In genomic region chr6:85449388-85449817, GRCh38 we compare ENCODE assay signal across 8 cellular contexts. TPM values are rescaled to one million over a fixed set of nuclear protein-coding genes. Genes with fewer than 3 reads are reported as not detected.
DNase-seq lines count a peak whose midpoint lies in the region; ATAC-seq and TF ChIP-seq lines count a peak whose summit lies in the region.

No MANE protein-coding gene starts in this region.

- peak in 4 of 5 donors; percentile 9 to 32 (median 20) for DNase-seq in CD4-positive, alpha-beta memory T cell
- DNase-seq in activated T-cell treated with anti-CD3 and anti-CD28 coated beads, Interleukin-2, amount 50 U/mL, for 72 hours, result peak; percentile 35 to 64
- DNase-seq in foreskin melanocyte, result peak; percentile 73
- peak in 3 of 5 donors; percentile 64 to 72 (median 65) for DNase-seq in ovary
- no peak for DNase-seq in T-helper 9 cell
- no peak for DNase-seq in NCI-H1694 (lab: John Stamatoyannopoulos, UW)

- CTCF ChIA-PET in CD4-positive, alpha-beta memory T cell (lab: Charles Lee; ENCODE audit: partially characterized antibody), result interaction anchor here (1.0 to 2.7 kb wide), 4 partner anchors 14 to 38 kb away, joined by 4 to 9 read pairs (median 8); no protein-coding TSS in a partner anchor

- intact Hi-C loops in CD4-positive, alpha-beta memory T cell (cut with micrococcal nuclease), result no loop called here
- intact Hi-C loops in ovary (cut with DNase I), result no loop called here

- no peak overlapping the region for H3K27ac ChIP-seq in CD4-positive, alpha-beta memory T cell (ENCODE audit: low read depth, low read length)
- peak overlapping the region; percentile 96 for H3K27ac ChIP-seq in ovary

- ATAC-seq in GM19467 (IDR thresholded peaks at IDR 0.05; ENCODE audit: unreplicated experiment), result peak; percentile 77
- ATAC-seq in HG03565 (IDR thresholded peaks at IDR 0.05; ENCODE audit: unreplicated experiment), result peak; percentile 51
- peak; percentile 54 to 66 for ATAC-seq in activated T-cell treated with anti-CD3 and anti-CD28 coated beads, Interleukin-2, amount 50 U/mL, for 72 hours (replicated peaks in 1 of 2)

- peaks cover 9 to 36% (median 16%) of the 10 kb centered on the region in 4 donors for H3K4me1 Mint-ChIP-seq in CD4-positive, alpha-beta memory T cell
- H3K4me1 Mint-ChIP-seq in activated T-cell treated with anti-CD3 and anti-CD28 coated beads, Interleukin-2, amount 50 U/mL, for 72 hours (ENCODE audit: low read depth), result peaks cover 64% of the 10 kb centered on the region

- H3K27me3 ChIP-seq in CD4-positive, alpha-beta memory T cell (ENCODE audit: insufficient read depth, low read length), result peaks cover 8% of the 10 kb centered on the region
- no peaks in the 10 kb centered on the region for H3K27me3 ChIP-seq in ovary

- H3K27ac Mint-ChIP-seq in CD4-positive, alpha-beta memory T cell, result peak overlapping the region in 3 of 7 donors; percentile 36 to 65 (median 62)
- no peak overlapping the region for H3K27ac Mint-ChIP-seq in activated T-cell treated with anti-CD3 and anti-CD28 coated beads, Interleukin-2, amount 50 U/mL, for 72 hours

- TF ChIP-seq POLR2A in ovary (IDR thresholded peaks at IDR 0.05), result no peak

- no peak overlapping the region for H3K4me3 ChIP-seq in CD4-positive, alpha-beta memory T cell (ENCODE audit: low read length in 2 of 2)
- H3K4me3 ChIP-seq in ovary, result peak overlapping the region; percentile 79

- H3K9me3 Mint-ChIP-seq in CD4-positive, alpha-beta memory T cell, result peaks cover 0 to 2% (median 0%) of the 10 kb centered on the region in 8 donors
- H3K9me3 Mint-ChIP-seq in activated T-cell treated with anti-CD3 and anti-CD28 coated beads, Interleukin-2, amount 50 U/mL, for 72 hours, result no peaks in the 10 kb centered on the region

- no peaks in the 10 kb centered on the region for H3K36me3 Mint-ChIP-seq in CD4-positive, alpha-beta memory T cell
- H3K36me3 Mint-ChIP-seq in activated T-cell treated with anti-CD3 and anti-CD28 coated beads, Interleukin-2, amount 50 U/mL, for 72 hours (ENCODE audit: insufficient read depth in 2 of 2), result peaks cover 10 to 12% of the 10 kb centered on the region in 2 donors

- H3K4me3 Mint-ChIP-seq in CD4-positive, alpha-beta memory T cell, result peak overlapping the region; percentile 68 to 84 (median 78)
- H3K4me3 Mint-ChIP-seq in activated T-cell treated with anti-CD3 and anti-CD28 coated beads, Interleukin-2, amount 50 U/mL, for 72 hours, result peak overlapping the region; percentile 97 to 98

- POLR2A ChIA-PET in CD4-positive, alpha-beta memory T cell (lab: Charles Lee; ENCODE audit: partially characterized antibody), result interaction anchor here (0.9 to 3.7 kb wide), 5 partner anchors 9 to 230 kb away, joined by 3 to 12 read pairs (median 3); no protein-coding TSS in a partner anchor

- WGBS in ovary, 3 donors, result 0% methylated on average over 24 of the region's 24 CpGs

- H3K4me1 ChIP-seq in CD4-positive, alpha-beta memory T cell (ENCODE audit: insufficient read depth, low read length), result peaks cover 7% of the 10 kb centered on the region
- H3K4me1 ChIP-seq in ovary (ENCODE audit: insufficient read depth), result peaks cover 9% of the 10 kb centered on the region

- no peaks in the 10 kb centered on the region for H3K36me3 ChIP-seq in CD4-positive, alpha-beta memory T cell (ENCODE audit: insufficient read depth, low read length)
- H3K36me3 ChIP-seq in ovary, result no peaks in the 10 kb centered on the region

- no peak for TF ChIP-seq EP300 in ovary (IDR thresholded peaks at IDR 0.05)

- peaks cover 37 to 47% of the 10 kb centered on the region in 2 donors for H3K27me3 Mint-ChIP-seq in CD4-positive, alpha-beta memory T cell
- H3K27me3 Mint-ChIP-seq in activated T-cell treated with anti-CD3 and anti-CD28 coated beads, Interleukin-2, amount 50 U/mL, for 72 hours (ENCODE audit: low read depth), result peaks cover 62% of the 10 kb centered on the region

- no peaks in the 10 kb centered on the region for H3K9me3 ChIP-seq in CD4-positive, alpha-beta memory T cell (ENCODE audit: control insufficient read depth in 1 of 2, low read length in 2 of 2)
- H3K9me3 ChIP-seq in ovary, result no peaks in the 10 kb centered on the region

- TF ChIP-seq CTCF in ovary (IDR thresholded peaks at IDR 0.05), result no peak

RNA-seq across cellular contexts. Expression of gene NT5E, which starts 0.5 kb away (rescaled TPM):
- 1 to 10 TPM; 3.3 TPM for total RNA-seq in CD4-positive, alpha-beta memory T cell
- 10 to 100 TPM; 14.9 to 15.8 TPM for polyA plus RNA-seq in CD4-positive, alpha-beta memory T cell
- 10 to 100 TPM in 1 of 2 donors, 1 to 10 TPM in 1; 6.2 to 13.1 TPM for total RNA-seq in activated T-cell treated with anti-CD3 and anti-CD28 coated beads, Interleukin-2, amount 50 U/mL, for 72 hours
- total RNA-seq in ovary, result 10 to 100 TPM; 32.5 to 67.2 (median 47.4) TPM
- 10 to 100 TPM; 29.3 to 68.7 TPM for polyA plus RNA-seq in ovary

Comparison
In these comparisons a context has a peak if more than half of its experiments do, and no peak if none do; other contexts are left out.
1. DNase-seq: peak in CD4-positive, alpha-beta memory T cell (4 of 5), activated T-cell treated with anti-CD3 and anti-CD28 coated beads, Interleukin-2, amount 50 U/mL, for 72 hours (2 of 2), foreskin melanocyte (single experiment) and ovary (3 of 5); none in T-helper 9 cell (single experiment) and NCI-H1694 (single experiment).
2. Peak in every context shown above with its lines, with median percentiles within 50 percentile points of each other: ATAC-seq.